Comparison of ENCODE assay signal across 10 cellular contexts in the genomic region with DNA sequence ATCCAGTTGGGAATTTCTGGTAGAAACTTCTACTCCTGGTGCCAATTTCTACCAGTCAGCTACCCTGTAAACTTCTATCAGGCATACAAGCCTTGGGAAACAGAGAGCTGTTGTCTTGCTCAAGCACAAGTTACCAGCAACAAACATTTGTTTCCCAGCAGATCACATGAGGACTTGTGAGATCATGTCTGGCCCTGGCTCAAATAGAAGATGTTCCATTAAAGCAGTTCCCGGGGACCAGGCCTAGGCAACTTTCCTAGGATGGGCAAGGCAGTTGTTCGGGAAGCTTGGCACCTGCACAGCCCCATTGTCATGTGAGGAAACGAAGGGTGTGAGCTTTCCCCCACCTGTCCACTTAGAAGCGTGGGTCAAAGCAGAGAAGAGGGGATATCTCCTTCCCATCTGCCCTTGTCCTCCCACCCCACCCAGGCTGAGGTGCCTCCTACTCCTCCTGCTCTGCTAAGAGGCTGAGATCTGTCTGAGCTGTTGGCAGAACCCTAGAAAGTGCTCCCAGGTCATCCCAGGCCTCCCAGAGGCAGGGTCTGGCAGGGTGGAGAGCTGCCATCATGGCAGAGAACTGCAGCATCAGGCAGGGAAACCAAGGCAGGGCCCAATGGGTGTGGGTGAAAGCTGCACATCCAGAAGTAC. TPM values are rescaled to one million over a fixed set of nuclear protein-coding genes. Genes with fewer than 3 reads are reported as not detected.
DNase-seq lines count a peak whose midpoint lies in the region; ATAC-seq, FAIRE-seq and TF ChIP-seq lines count a peak whose summit lies in the region.
"Had no signal": no experiment of that assay in that cellular context is flagged by ENCODE, and none has a peak within 500 bp of the region (broad histone marks: within the 10 kb centered on the region; RNA-seq: fewer than 3 reads in every experiment).

No MANE protein-coding gene starts in this region.

- H3K27ac ChIP-seq in IMR-90 (ENCODE audit: insufficient read depth, low read length) (peak overlapping the region; percentile 88; the same call in 1 of the 2 replicates), keratinocyte (ENCODE audit: control insufficient read depth, insufficient read depth, low read length) (peak overlapping the region; percentile 72), stomach smooth muscle (ENCODE audit: low read length) (peak overlapping the region; percentile 94)
- no peak overlapping the region for H3K27ac ChIP-seq in CD8-positive, alpha-beta T cell (ENCODE audit: low read depth, low read length)

- intact Hi-C loops in IMR-90 (cut with micrococcal nuclease): no loop called here
- intact Hi-C loops in CD8-positive, alpha-beta T cell (cut with DNase I, micrococcal nuclease): no loop called here
- intact Hi-C loops in activated CD4-positive, alpha-beta T cell treated with anti-CD3 and anti-CD28 coated beads for 36 hours (cut with DNase I, micrococcal nuclease): no loop called here

- ATAC-seq in IMR-90 (ENCODE audit: low read depth): peak; percentile 59
- ATAC-seq in CD8-positive, alpha-beta T cell: no peak
- ATAC-seq in stimulated activated memory B cell treated with anti-CD40 and anti-IgM and Interleukin-4, amounts not matched to agents 10 μg/mL and 1 μg/mL and 100 μg/mL, for 72 hours: no peak
- ATAC-seq in activated CD4-positive, alpha-beta T cell treated with anti-CD3 and anti-CD28 coated beads for 36 hours: no peak

- H3K18ac ChIP-seq in IMR-90 (ENCODE audit: low read depth, low read length): peak overlapping the region; percentile 83

- H3K79me2 ChIP-seq in keratinocyte (ENCODE audit: control insufficient read depth, insufficient read depth, low read length): no peaks in the 10 kb centered on the region

- peaks cover 20% of the 10 kb centered on the region for H3K27me3 ChIP-seq in IMR-90 (ENCODE audit: control insufficient read depth, insufficient read depth, low read length)
- no peaks in the 10 kb centered on the region for H3K27me3 ChIP-seq in keratinocyte (ENCODE audit: control insufficient read depth, extremely low read depth, insufficient read depth, low read length)
- no peaks in the 10 kb centered on the region for H3K27me3 ChIP-seq in stomach smooth muscle (ENCODE audit: control insufficient read depth in 1 of 2, insufficient read depth in 2 of 2, low read length in 2 of 2)
- no peaks in the 10 kb centered on the region for H3K27me3 ChIP-seq in CD8-positive, alpha-beta T cell (ENCODE audit: insufficient read depth, low read length)

- peaks cover 25% of the 10 kb centered on the region for H3K4me1 Mint-ChIP-seq in CD8-positive, alpha-beta T cell (ENCODE audit: low read depth)
- H3K4me1 Mint-ChIP-seq in stimulated activated memory B cell treated with anti-CD40 and anti-IgM and Interleukin-4, amounts not matched to agents 10 μg/mL and 1 μg/mL and 100 μg/mL, for 72 hours: peaks cover 8% of the 10 kb centered on the region
- peaks cover 19% of the 10 kb centered on the region for H3K4me1 Mint-ChIP-seq in activated CD4-positive, alpha-beta T cell treated with anti-CD3 and anti-CD28 coated beads for 36 hours

- no peaks in the 10 kb centered on the region for H3K27me3 Mint-ChIP-seq in CD8-positive, alpha-beta T cell (ENCODE audit: low read depth)
- H3K27me3 Mint-ChIP-seq in stimulated activated memory B cell treated with anti-CD40 and anti-IgM and Interleukin-4, amounts not matched to agents 10 μg/mL and 1 μg/mL and 100 μg/mL, for 72 hours: peaks cover 1% of the 10 kb centered on the region
- H3K27me3 Mint-ChIP-seq in activated CD4-positive, alpha-beta T cell treated with anti-CD3 and anti-CD28 coated beads for 36 hours: no peaks in the 10 kb centered on the region

- 0 out of 2 replicates have a peak overlapping the region, but pooled peaks have one; percentile 50 for H3K23ac ChIP-seq in IMR-90 (ENCODE audit: low read depth, low read length)

- H3K36me3 ChIP-seq in IMR-90 (ENCODE audit: control insufficient read depth, insufficient read depth, low read length) (no peaks in the 10 kb centered on the region), keratinocyte (ENCODE audit: control insufficient read depth in 2 of 2, extremely low read depth in 1 of 2, insufficient read depth in 2 of 2, low read length in 2 of 2) (no peaks in the 10 kb centered on the region), stomach smooth muscle (ENCODE audit: control insufficient read depth in 2 of 2, insufficient read depth in 2 of 2, low read length in 2 of 2) (no peaks in the 10 kb centered on the region)
- H3K36me3 ChIP-seq in CD8-positive, alpha-beta T cell (ENCODE audit: insufficient read depth, low read length): no peaks in the 10 kb centered on the region

- H3K9ac ChIP-seq in IMR-90 (ENCODE audit: low read depth, low read length): peak overlapping the region; percentile 16; the same call in 1 of the 2 replicates
- peak overlapping the region; percentile 42 for H3K9ac ChIP-seq in keratinocyte (ENCODE audit: control insufficient read depth, extremely low read depth, insufficient read depth, low read length)
- H3K9ac ChIP-seq in stomach smooth muscle (ENCODE audit: low read length in 2 of 2): peak overlapping the region; percentile 46 to 51

- H3K4me2 ChIP-seq in IMR-90 (ENCODE audit: low read depth, low read length) (peak overlapping the region; percentile 3; the same call in 1 of the 2 replicates), keratinocyte (ENCODE audit: control insufficient read depth, extremely low read depth, insufficient read depth, low read depth, low read length) (peak overlapping the region; percentile 44)

- peak overlapping the region; percentile 46; the same call in 1 of the 2 replicates for H4K91ac ChIP-seq in IMR-90 (ENCODE audit: insufficient read depth, low read depth, low read length)

- peak; percentile 68 for DNase-seq in IMR-90
- DNase-seq in brain pericyte (ENCODE audit: low read depth, low spot score): peak; percentile 51
- DNase-seq in keratinocyte (ENCODE audit: low read depth, low spot score): no peak
- DNase-seq in CD8-positive, alpha-beta T cell: no peak
- no peak for DNase-seq in RCC 7860 (ENCODE audit: low spot score)
- no peak for DNase-seq in activated CD4-positive, alpha-beta T cell treated with anti-CD3 and anti-CD28 coated beads for 36 hours

- peaks cover 11% of the 10 kb centered on the region; the same call in 1 of the 2 replicates for H3K4me1 ChIP-seq in IMR-90 (ENCODE audit: control insufficient read depth, insufficient read depth, low read length)
- H3K4me1 ChIP-seq in keratinocyte (ENCODE audit: control insufficient read depth, extremely low read depth, insufficient read depth, low read length): peaks cover 34% of the 10 kb centered on the region
- peaks cover 34% of the 10 kb centered on the region for H3K4me1 ChIP-seq in stomach smooth muscle (ENCODE audit: control insufficient read depth, insufficient read depth, low read length)
- H3K4me1 ChIP-seq in CD8-positive, alpha-beta T cell (ENCODE audit: insufficient read depth, low read length): peaks cover 17% of the 10 kb centered on the region

- no TSS peak for BruUV-seq in IMR-90 (replicated peaks; lab: Mats Ljungman, UMichigan)

- no peaks in the 10 kb centered on the region for H3K79me1 ChIP-seq in IMR-90 (ENCODE audit: low read depth in 1 of 2, low read length in 2 of 2)

- in situ Hi-C loops in IMR-90 (cut with MboI; ENCODE audit: low sequenced_read_pairs): no loop called here

- peak overlapping the region; percentile 78 for H2BK120ac ChIP-seq in IMR-90 (ENCODE audit: low read depth, low read length)

- H3K9me3 ChIP-seq in IMR-90 (ENCODE audit: control insufficient read depth, insufficient read depth, low read length): peaks cover 2% of the 10 kb centered on the region; the same call in 1 of the 2 replicates
- H3K9me3 ChIP-seq in keratinocyte (ENCODE audit: control insufficient read depth, low read depth, low read length): no peaks in the 10 kb centered on the region
- H3K9me3 ChIP-seq in stomach smooth muscle (ENCODE audit: control insufficient read depth in 2 of 2, low read length in 2 of 2): no peaks in the 10 kb centered on the region
- no peaks in the 10 kb centered on the region for H3K9me3 ChIP-seq in CD8-positive, alpha-beta T cell (ENCODE audit: low read length)

- FAIRE-seq in keratinocyte (lab: Jason Lieb, UNC) (peak; percentile 52), RCC 7860 (lab: Jason Lieb, UNC) (no peak)
- FAIRE-seq: endometrium had no signal

- H3K4me3 ChIP-seq in IMR-90 (ENCODE audit: insufficient read depth, low read depth, low read length) (no peak overlapping the region), keratinocyte (ENCODE audit: control insufficient read depth in 2 of 3, extremely low read depth in 1 of 3, insufficient read depth in 2 of 3, low read depth in 1 of 3, low read length in 3 of 3) (no peak overlapping the region), stomach smooth muscle (ENCODE audit: low read length in 2 of 2) (peak overlapping the region in 1 of 2 donors; percentile 52)
- no peak overlapping the region for H3K4me3 ChIP-seq in CD8-positive, alpha-beta T cell (ENCODE audit: low read depth, low read length)

- H3K9me3 Mint-ChIP-seq in CD8-positive, alpha-beta T cell: no peaks in the 10 kb centered on the region
- no peaks in the 10 kb centered on the region for H3K9me3 Mint-ChIP-seq in stimulated activated memory B cell treated with anti-CD40 and anti-IgM and Interleukin-4, amounts not matched to agents 10 μg/mL and 1 μg/mL and 100 μg/mL, for 72 hours
- H3K9me3 Mint-ChIP-seq in activated CD4-positive, alpha-beta T cell treated with anti-CD3 and anti-CD28 coated beads for 36 hours (ENCODE audit: low read depth): no peaks in the 10 kb centered on the region
- H3K9me3 Mint-ChIP-seq: stimulated activated naive CD8-positive, alpha-beta T cell treated with anti-CD3 and anti-CD28 coated beads, Interleukin-15, Interleukin-2, amounts not matched to agents 100 ng/mL and 50 ng/mL, for 24 hours had no signal

- H3K4me3 Mint-ChIP-seq in CD8-positive, alpha-beta T cell: no peak overlapping the region
- H3K4me3 Mint-ChIP-seq in stimulated activated memory B cell treated with anti-CD40 and anti-IgM and Interleukin-4, amounts not matched to agents 10 μg/mL and 1 μg/mL and 100 μg/mL, for 72 hours: no peak overlapping the region
- H3K4me3 Mint-ChIP-seq in activated CD4-positive, alpha-beta T cell treated with anti-CD3 and anti-CD28 coated beads for 36 hours: no peak overlapping the region
- H3K4me3 Mint-ChIP-seq: stimulated activated naive CD8-positive, alpha-beta T cell treated with anti-CD3 and anti-CD28 coated beads, Interleukin-15, Interleukin-2, amounts not matched to agents 100 ng/mL and 50 ng/mL, for 24 hours had no signal

- H3K14ac ChIP-seq in IMR-90 (replicated peaks; ENCODE audit: low read depth, low read length): 0 out of 2 replicates have a peak overlapping the region, but pooled peaks have one; percentile 28

- H4K5ac ChIP-seq in IMR-90 (ENCODE audit: low read depth, low read length): peak overlapping the region; percentile 76

- 61% methylated on average over 2 of the region's 4 CpGs; no CpG with 5 or more reads in 1 of the 2 experiments for WGBS in IMR-90 (ENCODE audit: extremely low coverage in 2 of 2, insufficient read length in 1 of 2), 2 experiments

- peak overlapping the region; percentile 35 for H2AFZ ChIP-seq in IMR-90 (replicated peaks; ENCODE audit: low read length, poor library complexity)
- peak overlapping the region; percentile 35 for H2AFZ ChIP-seq in keratinocyte (ENCODE audit: control insufficient read depth, low read length)

- no peak overlapping the region for H2BK5ac ChIP-seq in IMR-90 (ENCODE audit: low read depth, low read length, poor library complexity, severe bottlenecking)

- H3K36me3 Mint-ChIP-seq in CD8-positive, alpha-beta T cell: no peaks in the 10 kb centered on the region
- no peaks in the 10 kb centered on the region for H3K36me3 Mint-ChIP-seq in stimulated activated memory B cell treated with anti-CD40 and anti-IgM and Interleukin-4, amounts not matched to agents 10 μg/mL and 1 μg/mL and 100 μg/mL, for 72 hours
- no peaks in the 10 kb centered on the region for H3K36me3 Mint-ChIP-seq in activated CD4-positive, alpha-beta T cell treated with anti-CD3 and anti-CD28 coated beads for 36 hours (ENCODE audit: low read depth)

- CTCF ChIA-PET in IMR-90 (lab: Yijun Ruan, JAX): interaction anchor here (1.2 kb wide), 2 partner anchors 35 to 39 kb away, joined by 3 to 5 read pairs; no protein-coding TSS in a partner anchor
- CTCF ChIA-PET in CD8-positive, alpha-beta T cell (lab: Charles Lee): interaction anchor here (0.6 to 1.8 kb wide), 4 partner anchors 16 to 57 kb away, joined by 3 to 5 read pairs (median 3); no protein-coding TSS in a partner anchor
- CTCF ChIA-PET in activated CD4-positive, alpha-beta T cell treated with anti-CD3 and anti-CD28 coated beads for 36 hours (lab: Charles Lee): interaction anchor here (1.0 to 1.9 kb wide), 4 partner anchors 16 to 39 kb away, joined by 3 to 10 read pairs (median 3); no protein-coding TSS in a partner anchor

- H2AK5ac ChIP-seq in IMR-90 (ENCODE audit: low read depth, low read length): peak overlapping the region; percentile 10

- no peak for TF ChIP-seq CTCF in IMR-90 (conservative IDR thresholded peaks at IDR 0.05; ENCODE audit: low read depth, low read length)
- no peak for TF ChIP-seq CTCF in keratinocyte (optimal IDR thresholded peaks at IDR 0.05 in 1 of 3, IDR thresholded peaks at IDR 0.05 in 1 of 3, conservative IDR thresholded peaks at IDR 0.05 in 1 of 3; ENCODE audit: extremely low read depth in 1 of 3, insufficient read depth in 2 of 3, low read length in 3 of 3)
- TF ChIP-seq CTCF in CD8-positive, alpha-beta T cell (IDR thresholded peaks at IDR 0.05): no peak

- H4K20me1 ChIP-seq in IMR-90 (ENCODE audit: insufficient read depth, low read length): no peaks in the 10 kb centered on the region
- no peaks in the 10 kb centered on the region for H4K20me1 ChIP-seq in keratinocyte (ENCODE audit: control insufficient read depth, extremely low read depth, insufficient read depth, low read length)

- no peak for TF ChIP-seq RAD21 in IMR-90 (IDR thresholded peaks at IDR 0.05; ENCODE audit: low read length)

- POLR2A ChIA-PET in IMR-90 (lab: Charles Lee; ENCODE audit: unreplicated experiment): interaction anchor here (0.5 to 1.0 kb wide), 3 partner anchors 80 to 83 kb away, joined by 3 to 16 read pairs (median 7); no protein-coding TSS in a partner anchor
- POLR2A ChIA-PET in CD8-positive, alpha-beta T cell (lab: Charles Lee): no interaction called here
- POLR2A ChIA-PET in activated CD4-positive, alpha-beta T cell treated with anti-CD3 and anti-CD28 coated beads for 36 hours (lab: Charles Lee): no interaction called here

- no peak overlapping the region for H2AK9ac ChIP-seq in IMR-90 (replicated peaks; ENCODE audit: low read depth, low read length, poor library complexity)

- H3K4ac ChIP-seq in IMR-90 (ENCODE audit: low read depth, low read length): peak overlapping the region; percentile 75

- no peak overlapping the region for H3K27ac Mint-ChIP-seq in CD8-positive, alpha-beta T cell
- no peak overlapping the region for H3K27ac Mint-ChIP-seq in stimulated activated memory B cell treated with anti-CD40 and anti-IgM and Interleukin-4, amounts not matched to agents 10 μg/mL and 1 μg/mL and 100 μg/mL, for 72 hours
- no peak overlapping the region for H3K27ac Mint-ChIP-seq in activated CD4-positive, alpha-beta T cell treated with anti-CD3 and anti-CD28 coated beads for 36 hours
- H3K27ac Mint-ChIP-seq: stimulated activated naive CD8-positive, alpha-beta T cell treated with anti-CD3 and anti-CD28 coated beads, Interleukin-15, Interleukin-2, amounts not matched to agents 100 ng/mL and 50 ng/mL, for 24 hours had no signal

- TF ChIP-seq POLR2A in IMR-90 (IDR thresholded peaks at IDR 0.05; ENCODE audit: low read depth, low read length): no peak

- H4K8ac ChIP-seq in IMR-90 (ENCODE audit: low read depth in 2 of 2, low read length in 2 of 2): peak overlapping the region in 1 of 2 experiments; percentile 67; a peak in 1 of 4 replicates

- H3K9me1 ChIP-seq in IMR-90 (ENCODE audit: insufficient read depth, low read length): 0 out of 2 replicates have a peak, but pooled peaks cover 4% of the 10 kb centered on the region
- no peaks in the 10 kb centered on the region for H3K9me1 ChIP-seq in keratinocyte (ENCODE audit: control insufficient read depth, extremely low read depth, insufficient read depth, low read length)

- no peak overlapping the region for H3K56ac ChIP-seq in IMR-90 (ENCODE audit: extremely low read depth, insufficient read depth, low read length)

- no peak overlapping the region; the same call in 2 of the 3 replicates for H2BK15ac ChIP-seq in IMR-90 (ENCODE audit: low read depth, low read length)

- H2BK20ac ChIP-seq in IMR-90 (ENCODE audit: low read depth, low read length): peak overlapping the region; percentile 59

- dilution Hi-C loops in IMR-90 (cut with HindIII; ENCODE audit: low sequenced_read_pairs, unreplicated experiment) (no loop called here), keratinocyte (cut with MboI; ENCODE audit: extremely low pct_ligation_motif_present, low sequenced_read_pairs) (no loop called here)

RNA-seq across cellular contexts. Expression of gene SLC47A2, which starts 11.2 kb away (rescaled TPM):
- total RNA-seq in IMR-90 (2012; rRNA removed): not detected in 2 replicates
- not detected in 2 replicates for polyA plus RNA-seq in IMR-90 (2012; rRNA removed)
- polyA plus RNA-seq in IMR-90 (2012; cell fraction: cytosol; rRNA removed): not detected in 2 replicates
- not detected in 2 replicates for polyA plus RNA-seq in IMR-90 (2012; cell fraction: nucleus; rRNA removed; ENCODE audit: low replicate concordance)
- 0.15 to 2.2 TPM (median 0.88 TPM) in 3 replicates for polyA plus RNA-seq in keratinocyte
- polyA plus RNA-seq in keratinocyte (2011; ENCODE audit: low read depth): not detected
- 0.05 and 0.08 TPM in 2 replicates for polyA plus RNA-seq in keratinocyte (2011; cell fraction: cytosol; rRNA removed)
- polyA plus RNA-seq in keratinocyte (2011; cell fraction: nucleus; rRNA removed): 1.4 and 2.0 TPM in 2 replicates
- polyA plus RNA-seq in keratinocyte (2012; ENCODE audit: low replicate concordance): 0.16 and 0.21 TPM in 2 replicates
- 0.56 to 3.0 TPM (median 0.83 TPM) in 3 replicates for polyA minus RNA-seq in keratinocyte
- not detected for polyA minus RNA-seq in keratinocyte (2011; cell fraction: cytosol; rRNA and poly(A)+ RNA removed)
- 0.74 and 1.1 TPM in 2 replicates for polyA minus RNA-seq in keratinocyte (2011; cell fraction: nucleus; rRNA and poly(A)+ RNA removed)
- not detected for total RNA-seq in CD8-positive, alpha-beta T cell
- total RNA-seq in activated CD4-positive, alpha-beta T cell treated with anti-CD3 and anti-CD28 coated beads for 36 hours: not detected

RNA-seq across cellular contexts. Expression of gene ALDH3A1, which starts 20.5 kb away (rescaled TPM):
- total RNA-seq in IMR-90 (2012; rRNA removed): not detected in 2 replicates
- polyA plus RNA-seq in IMR-90 (2012; rRNA removed): not detected in 2 replicates
- not detected in 2 replicates for polyA plus RNA-seq in IMR-90 (2012; cell fraction: cytosol; rRNA removed)
- not detected in 2 replicates for polyA plus RNA-seq in IMR-90 (2012; cell fraction: nucleus; rRNA removed; ENCODE audit: low replicate concordance)
- polyA plus RNA-seq in keratinocyte: 2.0 to 8.4 TPM (median 5.8 TPM) in 3 replicates
- 1.5 TPM for polyA plus RNA-seq in keratinocyte (2011; ENCODE audit: low read depth)
- polyA plus RNA-seq in keratinocyte (2011; cell fraction: cytosol; rRNA removed): 5.9 and 11.1 TPM in 2 replicates
- polyA plus RNA-seq in keratinocyte (2011; cell fraction: nucleus; rRNA removed): 6.9 and 10.3 TPM in 2 replicates
- 1.9 and 4.5 TPM in 2 replicates for polyA plus RNA-seq in keratinocyte (2012; ENCODE audit: low replicate concordance)
- 0.89 to 6.7 TPM (median 3.4 TPM) in 3 replicates for polyA minus RNA-seq in keratinocyte
- polyA minus RNA-seq in keratinocyte (2011; cell fraction: cytosol; rRNA and poly(A)+ RNA removed): 7.3 TPM
- polyA minus RNA-seq in keratinocyte (2011; cell fraction: nucleus; rRNA and poly(A)+ RNA removed): 4.6 and 5.6 TPM in 2 replicates
- not detected for total RNA-seq in CD8-positive, alpha-beta T cell
- not detected for total RNA-seq in activated CD4-positive, alpha-beta T cell treated with anti-CD3 and anti-CD28 coated beads for 36 hours

Comparison
In these comparisons a context has a peak if more than half of its experiments do, and no peak if none do; other contexts are left out.
1. DNase-seq: peak in IMR-90 (single experiment) and brain pericyte (single experiment); none in keratinocyte (single experiment), CD8-positive, alpha-beta T cell (0 of 7), RCC 7860 (single experiment) and activated CD4-positive, alpha-beta T cell treated with anti-CD3 and anti-CD28 coated beads for 36 hours (single experiment).
2. Peak in every context shown above with its lines, with median percentiles within 50 percentile points of each other: H3K9ac ChIP-seq.